2 cellular contexts compared by ENCODE assay signal in genomic region chr17:39599006-39599664, GRCh38.
TF ChIP-seq lines count a peak whose summit lies in the region.

No MANE protein-coding gene starts in this region.

TF ChIP-seq in A549, 52 proteins besides CTCF, POLR2A, EP300 and RAD21:
- peak; percentile 8; the same call in 1 of the 2 replicates for TF ChIP-seq CBX8 (IDR thresholded peaks at IDR 0.05)
- no peak for TF ChIP-seq NFE2L2 (conservative IDR thresholded peaks at IDR 0.05; ENCODE audit: low read length)

TF ChIP-seq in SK-N-SH, 30 proteins besides CTCF, POLR2A, EP300 and RAD21:
- TF ChIP-seq CHD2 (IDR thresholded peaks at IDR 0.05; ENCODE audit: low read length, partially characterized antibody) (no peak), NFIC (IDR thresholded peaks at IDR 0.05; ENCODE audit: borderline replicate concordance) (no peak), GABPA (IDR thresholded peaks at IDR 0.05; ENCODE audit: low read depth) (no peak), EZH2phosphoT487 (IDR thresholded peaks at IDR 0.05; ENCODE audit: borderline replicate concordance, low read depth) (peak; percentile 51)
- TF ChIP-seq, protein P1, sequence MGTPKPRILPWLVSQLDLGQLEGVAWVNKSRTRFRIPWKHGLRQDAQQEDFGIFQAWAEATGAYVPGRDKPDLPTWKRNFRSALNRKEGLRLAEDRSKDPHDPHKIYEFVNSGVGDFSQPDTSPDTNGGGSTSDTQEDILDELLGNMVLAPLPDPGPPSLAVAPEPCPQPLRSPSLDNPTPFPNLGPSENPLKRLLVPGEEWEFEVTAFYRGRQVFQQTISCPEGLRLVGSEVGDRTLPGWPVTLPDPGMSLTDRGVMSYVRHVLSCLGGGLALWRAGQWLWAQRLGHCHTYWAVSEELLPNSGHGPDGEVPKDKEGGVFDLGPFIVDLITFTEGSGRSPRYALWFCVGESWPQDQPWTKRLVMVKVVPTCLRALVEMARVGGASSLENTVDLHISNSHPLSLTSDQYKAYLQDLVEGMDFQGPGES (IDR thresholded peaks at IDR 0.05; ENCODE audit: low read depth, low read length), result no peak
